ENCODE assay signal across 8 cellular contexts in genomic region chr9:90099262-90099982, GRCh38.
DNase-seq lines count a peak whose midpoint lies in the region; ATAC-seq and TF ChIP-seq lines count a peak whose summit lies in the region.

No MANE protein-coding gene starts in this region.

- no peak overlapping the region for H3K4me3 ChIP-seq in breast epithelium
- no peak overlapping the region for H3K4me3 ChIP-seq in mucosa of descending colon

- H3K9me3 ChIP-seq in breast epithelium = no peaks in the 10 kb centered on the region
- no peaks in the 10 kb centered on the region for H3K9me3 ChIP-seq in mucosa of descending colon
- no peaks in the 10 kb centered on the region for H3K9me3 ChIP-seq in T-helper 17 cell (ENCODE audit: control insufficient read depth, low read length, poor library complexity, severe bottlenecking)

- no peaks in the 10 kb centered on the region for H3K36me3 Mint-ChIP-seq in T-helper 17 cell (ENCODE audit: low read depth)

- peaks cover 4% of the 10 kb centered on the region for H3K4me1 Mint-ChIP-seq in T-helper 17 cell

- intact Hi-C loops in breast epithelium (cut with DNase I; ENCODE audit: low total_unique reads) (no loop called here), mucosa of descending colon (cut with DNase I, micrococcal nuclease) (no loop called here)

- no peak overlapping the region for H3K4me3 Mint-ChIP-seq in T-helper 17 cell

- H3K36me3 ChIP-seq in breast epithelium (no peaks in the 10 kb centered on the region), mucosa of descending colon (ENCODE audit: low read depth) (no peaks in the 10 kb centered on the region)

- H3K27ac Mint-ChIP-seq in T-helper 17 cell = no peak overlapping the region

- TF ChIP-seq CTCF in GM12873 (IDR thresholded peaks at IDR 0.05; ENCODE audit: insufficient read depth, low read depth, low read length, missing control alignments) (peak; percentile 52), breast epithelium (IDR thresholded peaks at IDR 0.05) (peak in 2 of 3 donors; percentile 32 to 47), mucosa of descending colon (IDR thresholded peaks at IDR 0.05) (no peak)

- H3K27me3 Mint-ChIP-seq in T-helper 17 cell = peaks cover 7% of the 10 kb centered on the region

- H3K27ac ChIP-seq in breast epithelium = no peak overlapping the region

- TF ChIP-seq POLR2A in breast epithelium (IDR thresholded peaks at IDR 0.05) = no peak
- no peak for TF ChIP-seq POLR2A in GM18505 (IDR thresholded peaks at IDR 0.05; ENCODE audit: borderline replicate concordance, extremely low read depth, insufficient read depth, insufficient read length)

- no peaks in the 10 kb centered on the region for H3K4me1 ChIP-seq in breast epithelium
- no peaks in the 10 kb centered on the region for H3K4me1 ChIP-seq in mucosa of descending colon (ENCODE audit: low read depth)

- ATAC-seq in mucosa of descending colon (peak; percentile 28), GM18505 (IDR thresholded peaks at IDR 0.05; ENCODE audit: unreplicated experiment) (no peak), GM21737 (IDR thresholded peaks at IDR 0.05; ENCODE audit: unreplicated experiment) (no peak), T-helper 17 cell (no peak)

- no peaks in the 10 kb centered on the region for H3K27me3 ChIP-seq in breast epithelium

- DNase-seq in NCI-H1436 treated with DMSO at 0.1 percent for 48 hours (lab: John Stamatoyannopoulos, UW) = peak; percentile 18
- DNase-seq in breast epithelium (ENCODE audit: low spot score in 2 of 2) = no peak
- DNase-seq in mucosa of descending colon = peak in 1 of 3 donors; percentile 49
- no peak for DNase-seq in T-helper 17 cell
- DNase-seq in GDM1 (lab: John Stamatoyannopoulos, UW) = no peak
